11 cellular contexts compared by ENCODE assay signal in genomic region chr12:1488908-1489381, GRCh38.
DNase-seq lines count a peak whose midpoint lies in the region; ATAC-seq, FAIRE-seq and TF ChIP-seq lines count a peak whose summit lies in the region.
"Had no signal": no experiment of that assay in that cellular context is flagged by ENCODE, and none has a peak within 500 bp of the region (broad histone marks: within the 10 kb centered on the region; RNA-seq: fewer than 3 reads in every experiment).

No MANE protein-coding gene starts in this region.

- no peak overlapping the region for H4K8ac ChIP-seq in H9 (replicated peaks; ENCODE audit: insufficient read length, low read depth, low read length)

- H3K4me2 ChIP-seq in H9 (ENCODE audit: insufficient read depth, insufficient read length, low read length) (no peak overlapping the region), keratinocyte (ENCODE audit: control insufficient read depth, extremely low read depth, insufficient read depth, low read depth, low read length) (no peak overlapping the region)

- peak overlapping the region; percentile 59 to 82 (median 75) for H3K27ac Mint-ChIP-seq in H9
- peak overlapping the region; percentile 53 for H3K27ac Mint-ChIP-seq in activated naive CD4-positive, alpha-beta T cell treated with anti-CD3 and anti-CD28 coated beads, Interleukin-2, amount 10 ng/mL, durations not matched to agents 7 days and 5 days

- no peak overlapping the region for H3K18ac ChIP-seq in H9 (ENCODE audit: insufficient read length, low read depth, low read length)

- H3K27me3 ChIP-seq in AG04450 (ENCODE audit: control insufficient read depth, insufficient read depth, low read length) = no peaks in the 10 kb centered on the region
- H3K27me3 ChIP-seq in H9 (ENCODE audit: insufficient read depth, low read length) = no peaks in the 10 kb centered on the region
- no peaks in the 10 kb centered on the region for H3K27me3 ChIP-seq in keratinocyte (ENCODE audit: control insufficient read depth, extremely low read depth, insufficient read depth, low read length)
- H3K27me3 ChIP-seq: thyroid gland had no signal

- H3K79me2 ChIP-seq in H9 (ENCODE audit: insufficient read depth, low read length) = no peaks in the 10 kb centered on the region
- H3K79me2 ChIP-seq in keratinocyte (ENCODE audit: control insufficient read depth, insufficient read depth, low read length) = no peaks in the 10 kb centered on the region

- H3K9me3 Mint-ChIP-seq in H9 = no peaks in the 10 kb centered on the region
- no peaks in the 10 kb centered on the region for H3K9me3 Mint-ChIP-seq in activated naive CD4-positive, alpha-beta T cell treated with anti-CD3 and anti-CD28 coated beads, Interleukin-2, amount 10 ng/mL, durations not matched to agents 7 days and 5 days

- peaks cover 9 to 23% (median 18%) of the 10 kb centered on the region in 3 experiments; a peak in 6 of 7 replicates for H3K36me3 Mint-ChIP-seq in H9 (ENCODE audit: insufficient read depth in 1 of 3, low read depth in 3 of 3)
- H3K36me3 Mint-ChIP-seq in activated naive CD4-positive, alpha-beta T cell treated with anti-CD3 and anti-CD28 coated beads, Interleukin-2, amount 10 ng/mL, durations not matched to agents 7 days and 5 days = peaks cover 9% of the 10 kb centered on the region

- H3T11ph ChIP-seq in H9 (ENCODE audit: low read length) = no peak overlapping the region

- H2BK12ac ChIP-seq in H9 (ENCODE audit: insufficient read length, low read depth, low read length) = no peak overlapping the region

- peaks cover 13 to 16% of the 10 kb centered on the region in 2 experiments for H3K36me3 ChIP-seq in keratinocyte (ENCODE audit: control insufficient read depth in 2 of 2, extremely low read depth in 1 of 2, insufficient read depth in 2 of 2, low read length in 2 of 2)

- H4K20me1 ChIP-seq in H9 (ENCODE audit: control insufficient read depth, insufficient read depth, insufficient read length) (no peaks in the 10 kb centered on the region), keratinocyte (ENCODE audit: control insufficient read depth, extremely low read depth, insufficient read depth, low read length) (no peaks in the 10 kb centered on the region)

- no peak overlapping the region for H3K23ac ChIP-seq in H9 (ENCODE audit: insufficient read length, low read depth, low read length)

- H3K9me3 ChIP-seq in AG04450 (ENCODE audit: control insufficient read depth, insufficient read depth, low read length) (no peaks in the 10 kb centered on the region), H9 (ENCODE audit: control insufficient read depth, low read depth, low read length) (no peaks in the 10 kb centered on the region), keratinocyte (ENCODE audit: control insufficient read depth, low read depth, low read length) (no peaks in the 10 kb centered on the region)
- H3K9me3 ChIP-seq: thyroid gland had no signal

- peak overlapping the region; percentile 31 for H3K27ac ChIP-seq in AG04450 (ENCODE audit: low read depth, low read length)
- no peak overlapping the region for H3K27ac ChIP-seq in H9 (ENCODE audit: insufficient read length, low read depth, low read length)
- H3K27ac ChIP-seq in keratinocyte (ENCODE audit: control insufficient read depth, insufficient read depth, low read length) = no peak overlapping the region
- H3K27ac ChIP-seq: thyroid gland, WERI-Rb-1 had no signal

- no peak overlapping the region for H2BK5ac ChIP-seq in H9 (ENCODE audit: insufficient read length, low read length)

- no peak overlapping the region for H3K4me3 Mint-ChIP-seq in H9
- no peak overlapping the region for H3K4me3 Mint-ChIP-seq in activated naive CD4-positive, alpha-beta T cell treated with anti-CD3 and anti-CD28 coated beads, Interleukin-2, amount 10 ng/mL, durations not matched to agents 7 days and 5 days

- H3K56ac ChIP-seq in H9 (ENCODE audit: insufficient read length, low read depth, low read length) = no peak overlapping the region

- H2AFZ ChIP-seq in H9 (ENCODE audit: low read length) = no peak overlapping the region
- no peak overlapping the region for H2AFZ ChIP-seq in keratinocyte (ENCODE audit: control insufficient read depth, low read length)

- H2BK20ac ChIP-seq in H9 (ENCODE audit: low read depth, low read length, poor library complexity, severe bottlenecking) = no peak overlapping the region

- ATAC-seq in SK-N-SH treated with all-trans-retinoic acid at 6 μM for 48 hours = no peak

- H4K5ac ChIP-seq in H9 (ENCODE audit: insufficient read length, low read depth, low read length) = no peak overlapping the region

- no peak for TF ChIP-seq CTCF in AG04450 (IDR thresholded peaks at IDR 0.05; ENCODE audit: low read depth, low read length)
- no peak for TF ChIP-seq CTCF in H9 (conservative IDR thresholded peaks at IDR 0.05)
- TF ChIP-seq CTCF in keratinocyte (optimal IDR thresholded peaks at IDR 0.05 in 1 of 3, IDR thresholded peaks at IDR 0.05 in 1 of 3, conservative IDR thresholded peaks at IDR 0.05 in 1 of 3; ENCODE audit: extremely low read depth in 1 of 3, insufficient read depth in 2 of 3, low read length in 3 of 3) = no peak

- WGBS in H9 (ENCODE audit: extremely low coverage, insufficient read length, low lambda C conversion rate) = no CpG with 5 or more reads among the region's 13 CpGs

- peaks cover 8 to 14% of the 10 kb centered on the region in 2 experiments for H3K4me1 Mint-ChIP-seq in H9
- H3K4me1 Mint-ChIP-seq in activated naive CD4-positive, alpha-beta T cell treated with anti-CD3 and anti-CD28 coated beads, Interleukin-2, amount 10 ng/mL, durations not matched to agents 7 days and 5 days = peaks cover 14% of the 10 kb centered on the region

- peak; percentile 34 for FAIRE-seq in keratinocyte (lab: Jason Lieb, UNC)
- no peak for FAIRE-seq in GM12892 (lab: Jason Lieb, UNC)

- no peak overlapping the region for H3K4ac ChIP-seq in H9 (ENCODE audit: low read depth, low read length)

- H3K4me3 ChIP-seq in AG04450 (ENCODE audit: low read depth, low read length) = no peak overlapping the region
- no peak overlapping the region for H3K4me3 ChIP-seq in keratinocyte (ENCODE audit: control insufficient read depth in 2 of 3, extremely low read depth in 1 of 3, insufficient read depth in 2 of 3, low read depth in 1 of 3, low read length in 3 of 3)
- H3K4me3 ChIP-seq: skin epidermis, thyroid gland had no signal

- H3K4me1 ChIP-seq in H9 (ENCODE audit: insufficient read depth, low read length) (no peaks in the 10 kb centered on the region), keratinocyte (ENCODE audit: control insufficient read depth, extremely low read depth, insufficient read depth, low read length) (peaks cover 6% of the 10 kb centered on the region)
- H3K4me1 ChIP-seq: thyroid gland had no signal

- CTCF ChIA-PET in AG04450 (lab: Charles Lee) = no interaction called here
- CTCF ChIA-PET in activated naive CD4-positive, alpha-beta T cell treated with anti-CD3 and anti-CD28 coated beads, Interleukin-2, amount 10 ng/mL, durations not matched to agents 7 days and 5 days (lab: Charles Lee) = interaction anchor here (0.5 to 1.4 kb wide), 2 partner anchors 94 to 675 kb away, joined by 4 to 5 read pairs; no protein-coding TSS in a partner anchor

- no peaks in the 10 kb centered on the region for H3K9me1 ChIP-seq in keratinocyte (ENCODE audit: control insufficient read depth, extremely low read depth, insufficient read depth, low read length)

- no peak overlapping the region for H4K91ac ChIP-seq in H9 (ENCODE audit: insufficient read length, low read depth, low read length)

- no peaks in the 10 kb centered on the region for H3K27me3 Mint-ChIP-seq in H9 (ENCODE audit: low read depth)
- H3K27me3 Mint-ChIP-seq in activated naive CD4-positive, alpha-beta T cell treated with anti-CD3 and anti-CD28 coated beads, Interleukin-2, amount 10 ng/mL, durations not matched to agents 7 days and 5 days = no peaks in the 10 kb centered on the region

- no peak overlapping the region for H2AK5ac ChIP-seq in H9 (ENCODE audit: insufficient read length, low read length)

- H2BK120ac ChIP-seq in H9 (ENCODE audit: low read depth, low read length, poor library complexity, severe bottlenecking) = no peak overlapping the region

- dilution Hi-C loops in keratinocyte (cut with MboI; ENCODE audit: extremely low pct_ligation_motif_present, low sequenced_read_pairs) = no loop called here

- no peak overlapping the region for H2BK15ac ChIP-seq in H9 (ENCODE audit: low read depth, low read length)

- no peaks in the 10 kb centered on the region for H3K79me1 ChIP-seq in H9 (ENCODE audit: insufficient read depth, low read depth, low read length, poor library complexity, severe bottlenecking)

- POLR2A ChIA-PET in AG04450 (lab: Yijun Ruan, JAX) = interaction anchor here (0.8 kb wide), 1 partner anchor 14 kb away, joined by 5 read pairs; no protein-coding TSS in a partner anchor

- DNase-seq in AG04450 (ENCODE audit: low read depth, low spot score) (no peak), H9 (no peak), keratinocyte (ENCODE audit: low read depth, low spot score) (no peak), hypothalamus (lab: John Stamatoyannopoulos, UW) (no peak), GM12892 (ENCODE audit: insufficient read length) (no peak), NCI-H1105 (lab: John Stamatoyannopoulos, UW) (no peak)
- DNase-seq in activated naive CD4-positive, alpha-beta T cell treated with anti-CD3 and anti-CD28 coated beads, Interleukin-2, amount 10 ng/mL, durations not matched to agents 7 days and 5 days = peak; percentile 37
- DNase-seq: thyroid gland, WERI-Rb-1 had no signal

- no peak overlapping the region for H3K14ac ChIP-seq in H9 (ENCODE audit: insufficient read depth, low read length)

- H3K23me2 ChIP-seq in H9 (ENCODE audit: insufficient read length, low read depth, low read length, poor library complexity, severe bottlenecking) = no peaks in the 10 kb centered on the region

- no peak for TF ChIP-seq POLR2A in GM12892 (IDR thresholded peaks at IDR 0.05; ENCODE audit: low read depth, low read length)

- H3K9ac ChIP-seq in H9 (ENCODE audit: extremely low read depth, insufficient read length, low read length) (no peak overlapping the region), keratinocyte (ENCODE audit: control insufficient read depth, extremely low read depth, insufficient read depth, low read length) (no peak overlapping the region)

TF ChIP-seq in SK-N-SH treated with all-trans-retinoic acid at 6 μM for 48 hours, 23 proteins besides CTCF, POLR2A, EP300 and RAD21 (continues in another document):
- TF ChIP-seq PATZ1 (CRISPR knock-in tag; IDR thresholded peaks at IDR 0.05; ENCODE audit: borderline replicate concordance) = no peak
